8 cellular contexts compared by ENCODE assay signal in the genomic region with DNA sequence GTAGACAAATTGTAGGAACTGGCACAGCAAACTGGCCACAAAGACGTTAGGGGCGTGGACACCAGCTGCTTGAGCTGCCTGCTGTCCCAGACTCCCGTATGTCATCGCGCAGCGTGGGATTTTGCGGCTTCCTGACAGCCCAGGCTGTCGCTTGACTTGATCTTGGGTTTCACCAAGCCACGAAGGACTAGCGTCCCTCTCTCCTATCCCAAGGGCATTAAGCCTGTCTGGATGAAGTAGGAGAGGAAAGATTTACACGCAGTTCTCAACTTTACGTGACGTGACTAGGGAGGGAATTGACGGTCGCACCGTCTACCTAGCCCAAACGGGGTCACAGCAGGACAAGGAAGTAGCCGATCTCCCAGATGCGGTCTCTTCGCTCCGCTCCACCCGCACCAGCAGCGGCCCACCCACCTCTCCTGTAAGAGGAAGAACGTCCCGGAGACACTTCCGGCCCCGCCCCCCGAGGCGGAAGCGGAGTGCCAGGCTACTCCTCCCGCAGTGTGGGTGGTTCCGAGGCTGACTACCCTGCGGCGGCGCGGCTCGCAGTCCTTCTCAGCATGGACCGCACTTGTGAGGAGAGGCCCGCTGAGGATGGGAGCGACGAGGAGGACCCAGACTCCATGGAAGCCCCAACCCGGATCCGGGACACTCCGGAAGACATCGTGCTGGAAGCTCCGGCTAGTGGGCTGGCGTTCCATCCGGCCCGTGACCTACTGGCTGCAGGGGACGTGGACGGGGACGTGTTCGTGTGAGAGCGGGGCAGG. TPM values are rescaled to one million over a fixed set of nuclear protein-coding genes. Genes with fewer than 3 reads are reported as not detected.
DNase-seq lines count a peak whose midpoint lies in the region; ATAC-seq, FAIRE-seq and TF ChIP-seq lines count a peak whose summit lies in the region.

A gene with protein sequence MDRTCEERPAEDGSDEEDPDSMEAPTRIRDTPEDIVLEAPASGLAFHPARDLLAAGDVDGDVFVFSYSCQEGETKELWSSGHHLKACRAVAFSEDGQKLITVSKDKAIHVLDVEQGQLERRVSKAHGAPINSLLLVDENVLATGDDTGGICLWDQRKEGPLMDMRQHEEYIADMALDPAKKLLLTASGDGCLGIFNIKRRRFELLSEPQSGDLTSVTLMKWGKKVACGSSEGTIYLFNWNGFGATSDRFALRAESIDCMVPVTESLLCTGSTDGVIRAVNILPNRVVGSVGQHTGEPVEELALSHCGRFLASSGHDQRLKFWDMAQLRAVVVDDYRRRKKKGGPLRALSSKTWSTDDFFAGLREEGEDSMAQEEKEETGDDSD (plus strand): TSS at position 552 of the 767 bp plus-strand sequence. CDS start 9 bp downstream, at position 561.

- BruUV-seq in HepG2 (replicated peaks; lab: Mats Ljungman, UMichigan), result TSS peak; percentile 85

- POLR2A ChIA-PET in HepG2 (lab: Yijun Ruan, JAX), result interaction anchor here (1.0 to 4.9 kb wide), 8 partner anchors 17 to 117 kb away, joined by 3 to 48 read pairs (median 5); a partner anchor contains a TSS

- peaks cover 28% of the 10 kb centered on the region for H3K4me1 ChIP-seq in HepG2 (ENCODE audit: insufficient read depth, low read length)

- no peaks in the 10 kb centered on the region for H3K9me3 ChIP-seq in HepG2 (ENCODE audit: low read length)

- TF ChIP-seq EP300 in HepG2 (IDR thresholded peaks at IDR 0.05; ENCODE audit: low read depth in 2 of 2, low read length in 2 of 2) (peak in 1 of 2 experiments; percentile 19; a peak in 1 of 4 replicates), HepG2 (CRISPR knock-in tag; IDR thresholded peaks at IDR 0.05; ENCODE audit: borderline replicate concordance) (0 out of 2 replicates have a peak, but pooled peaks have one; percentile 8)

- CTCF ChIA-PET in HepG2 (lab: Yijun Ruan, JAX; ENCODE audit: low intra/inter-chr PET ratio, low total read pairs), result no interaction called here

- no peaks in the 10 kb centered on the region for H4K20me1 ChIP-seq in HepG2 (ENCODE audit: insufficient read depth, low read length)

- DNase-seq in C1 segment of cervical spinal cord (lab: John Stamatoyannopoulos, UW) (peak; percentile 30 to 97 (median 92)), NCI-H774 (lab: John Stamatoyannopoulos, UW) (peak; percentile 91), dermis microvascular lymphatic vessel endothelial cell (ENCODE audit: low read depth in 2 of 2) (peak; percentile 69 to 92), HepG2 (ENCODE audit: low spot score) (peak; percentile 90)
- DNase-seq in activated CD4-positive, alpha-beta T cell treated with anti-CD3 and anti-CD28 coated beads, Interleukin-2, amount 50 U/mL, for 48 hours, result peak; percentile 97 to 98
- DNase-seq in stimulated activated CD4-positive, alpha-beta T cell treated with anti-CD3 and anti-CD28 coated beads, Interleukin-4, amount 100 ng/mL, for 1 hour, result peak; percentile 96

- intact Hi-C loops in HepG2 (cut with micrococcal nuclease; ENCODE audit: unreplicated experiment), result loop anchor here (1.0 kb wide), 2 partner anchors 27 to 89 kb away; a partner anchor contains a TSS

- ATAC-seq in GM19351 (IDR thresholded peaks at IDR 0.05; ENCODE audit: unreplicated experiment) (peak; percentile 97), HG03521 (IDR thresholded peaks at IDR 0.05; ENCODE audit: unreplicated experiment) (peak; percentile 96), HepG2 (peak; percentile 99)

- no peak; the same call in none of the 2 replicates for TF ChIP-seq CTCF in HepG2 (CRISPR knock-in tag; IDR thresholded peaks at IDR 0.05)

- under 1% methylated on average over 10 of the region's 54 CpGs for WGBS in HepG2 (ENCODE audit: low lambda C conversion rate)

- H3K79me2 ChIP-seq in HepG2 (ENCODE audit: insufficient read depth, low read length), result peaks cover 22% of the 10 kb centered on the region

- peaks cover 27 to 60% of the 10 kb centered on the region in 2 experiments; a peak in 4 of 5 replicates for H3K36me3 ChIP-seq in HepG2 (replicated peaks in 1 of 2; ENCODE audit: control insufficient read depth in 1 of 2, insufficient read depth in 2 of 2, low read length in 2 of 2)

- peak within 1 kb of the TSS; percentile 82 for H3K4me2 ChIP-seq in HepG2 (ENCODE audit: low read depth, low read length)

- FAIRE-seq in HepG2 (lab: Jason Lieb, UNC), result peak; percentile 88

- peak within 1 kb of the TSS; percentile 82 for H3K9ac ChIP-seq in HepG2 (ENCODE audit: insufficient read depth, low read depth, low read length)

- no peaks in the 10 kb centered on the region; a peak in 1 of 5 replicates for H3K27me3 ChIP-seq in HepG2 (ENCODE audit: control insufficient read depth in 1 of 2, insufficient read depth in 2 of 2, low read length in 2 of 2)

- peak within 1 kb of the TSS; percentile 98 for H2AFZ ChIP-seq in HepG2 (ENCODE audit: low read length)

- H3K4me3 ChIP-seq in HepG2 (replicated peaks in 1 of 3; ENCODE audit: insufficient read depth in 1 of 3, low read depth in 2 of 3, low read length in 3 of 3), result peak within 1 kb of the TSS; percentile 75 to 100 (median 91)

- peak within 1 kb of the TSS; percentile 76 for H3K27ac ChIP-seq in HepG2 (ENCODE audit: extremely low read length, insufficient read depth, low read length)

- TF ChIP-seq POLR2A in HepG2 (IDR thresholded peaks at IDR 0.05; ENCODE audit: insufficient read depth in 1 of 2, low read depth in 2 of 2, low read length in 2 of 2), result peak; percentile 81 to 97

- in situ Hi-C loops in HepG2 (cut with HindIII; ENCODE audit: extremely low pct_ligation_motif_present, low pct_unique_long_range_greater_than_20kb), result no loop called here

- TF ChIP-seq RAD21 in HepG2 (CRISPR knock-in tag; IDR thresholded peaks at IDR 0.05), result peak; percentile 55

TF ChIP-seq in HepG2, 621 proteins besides CTCF, POLR2A, EP300 and RAD21 (continues in another document):
- TF ChIP-seq MEIS1 (CRISPR knock-in tag; IDR thresholded peaks at IDR 0.05; ENCODE audit: borderline replicate concordance), result peak; percentile 13; the same call in 1 of the 2 replicates
- TF ChIP-seq KDM2A (CRISPR knock-in tag; IDR thresholded peaks at IDR 0.05; ENCODE audit: borderline replicate concordance, low read depth), result peak; percentile 95
- TF ChIP-seq ZNF124 (CRISPR knock-in tag; IDR thresholded peaks at IDR 0.05), result peak; percentile 62; the same call in 1 of the 2 replicates
- TF ChIP-seq, protein P1, sequence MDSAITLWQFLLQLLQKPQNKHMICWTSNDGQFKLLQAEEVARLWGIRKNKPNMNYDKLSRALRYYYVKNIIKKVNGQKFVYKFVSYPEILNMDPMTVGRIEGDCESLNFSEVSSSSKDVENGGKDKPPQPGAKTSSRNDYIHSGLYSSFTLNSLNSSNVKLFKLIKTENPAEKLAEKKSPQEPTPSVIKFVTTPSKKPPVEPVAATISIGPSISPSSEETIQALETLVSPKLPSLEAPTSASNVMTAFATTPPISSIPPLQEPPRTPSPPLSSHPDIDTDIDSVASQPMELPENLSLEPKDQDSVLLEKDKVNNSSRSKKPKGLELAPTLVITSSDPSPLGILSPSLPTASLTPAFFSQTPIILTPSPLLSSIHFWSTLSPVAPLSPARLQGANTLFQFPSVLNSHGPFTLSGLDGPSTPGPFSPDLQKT (CRISPR knock-in tag; IDR thresholded peaks at IDR 0.05; ENCODE audit: borderline replicate concordance), result 0 out of 2 replicates have a peak, but pooled peaks have one; percentile 33
- TF ChIP-seq HIVEP1 (CRISPR knock-in tag; IDR thresholded peaks at IDR 0.05), result peak; percentile 69
- peak; percentile 82; the same call in 1 of the 2 replicates for TF ChIP-seq ERF (CRISPR knock-in tag; IDR thresholded peaks at IDR 0.05)
- TF ChIP-seq, protein P2, sequence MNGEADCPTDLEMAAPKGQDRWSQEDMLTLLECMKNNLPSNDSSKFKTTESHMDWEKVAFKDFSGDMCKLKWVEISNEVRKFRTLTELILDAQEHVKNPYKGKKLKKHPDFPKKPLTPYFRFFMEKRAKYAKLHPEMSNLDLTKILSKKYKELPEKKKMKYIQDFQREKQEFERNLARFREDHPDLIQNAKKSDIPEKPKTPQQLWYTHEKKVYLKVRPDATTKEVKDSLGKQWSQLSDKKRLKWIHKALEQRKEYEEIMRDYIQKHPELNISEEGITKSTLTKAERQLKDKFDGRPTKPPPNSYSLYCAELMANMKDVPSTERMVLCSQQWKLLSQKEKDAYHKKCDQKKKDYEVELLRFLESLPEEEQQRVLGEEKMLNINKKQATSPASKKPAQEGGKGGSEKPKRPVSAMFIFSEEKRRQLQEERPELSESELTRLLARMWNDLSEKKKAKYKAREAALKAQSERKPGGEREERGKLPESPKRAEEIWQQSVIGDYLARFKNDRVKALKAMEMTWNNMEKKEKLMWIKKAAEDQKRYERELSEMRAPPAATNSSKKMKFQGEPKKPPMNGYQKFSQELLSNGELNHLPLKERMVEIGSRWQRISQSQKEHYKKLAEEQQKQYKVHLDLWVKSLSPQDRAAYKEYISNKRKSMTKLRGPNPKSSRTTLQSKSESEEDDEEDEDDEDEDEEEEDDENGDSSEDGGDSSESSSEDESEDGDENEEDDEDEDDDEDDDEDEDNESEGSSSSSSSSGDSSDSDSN (CRISPR knock-in tag; IDR thresholded peaks at IDR 0.05), result peak; percentile 89
- TF ChIP-seq KDM5B (CRISPR knock-in tag; IDR thresholded peaks at IDR 0.05; ENCODE audit: borderline replicate concordance), result peak; percentile 91

RNA-seq across cellular contexts. Expression of the gene that starts here (rescaled TPM):
- total RNA-seq in dermis microvascular lymphatic vessel endothelial cell, result 24.6 and 31.7 TPM in 2 replicates
- total RNA-seq in HepG2 (2016; rRNA removed; fragmentation: Illumina TruSeq; extraction: Trizol), result 18.2 and 18.5 TPM in 2 replicates
- 1.8 and 2.8 TPM in 2 replicates for total RNA-seq in HepG2 (2016; cell fraction: cytosol; rRNA removed; fragmentation: Illumina TruSeq; extraction: Trizol; ENCODE audit: low read depth)
- total RNA-seq in HepG2 (2016; cell fraction: insoluble cytoplasmic fraction; rRNA removed; fragmentation: Illumina TruSeq; extraction: Trizol), result 17.1 and 17.6 TPM in 2 replicates
- total RNA-seq in HepG2 (2016; cell fraction: membrane; rRNA removed; fragmentation: Illumina TruSeq; extraction: Trizol), result 8.8 TPM in 2 replicates
- total RNA-seq in HepG2 (2016; cell fraction: nucleus; rRNA removed; fragmentation: Illumina TruSeq; extraction: Trizol), result 16.0 and 18.3 TPM in 2 replicates
- 17.7 and 23.4 TPM in 2 replicates for polyA plus RNA-seq in HepG2 (2011; rRNA removed)
- 15.6 and 19.1 TPM in 2 replicates for polyA plus RNA-seq in HepG2 (2011; cell fraction: cytosol; rRNA removed)
- polyA plus RNA-seq in HepG2 (2011; cell fraction: nucleus; rRNA removed), result 55.5 and 55.6 TPM in 2 replicates
- polyA plus RNA-seq in HepG2 (2012), result 13.9 and 15.2 TPM in 2 replicates
- 1.9 and 2.1 TPM in 2 replicates for polyA plus RNA-seq in HepG2 (2016; cell fraction: cytosol; fragmentation: Illumina TruSeq; extraction: Trizol; ENCODE audit: low read depth)
- polyA plus RNA-seq in HepG2 (2016; cell fraction: insoluble cytoplasmic fraction; fragmentation: Illumina TruSeq; extraction: Trizol; ENCODE audit: low read depth), result 15.5 and 17.3 TPM in 2 replicates
- polyA plus RNA-seq in HepG2 (2016; cell fraction: membrane; fragmentation: Illumina TruSeq; extraction: Trizol; ENCODE audit: low read depth), result 5.0 and 5.9 TPM in 2 replicates
- 50.1 and 52.2 TPM in 2 replicates for polyA plus RNA-seq in HepG2 (2016; cell fraction: nucleus; fragmentation: Illumina TruSeq; extraction: Trizol; ENCODE audit: insufficient read depth, low read depth)
- polyA minus RNA-seq in HepG2 (2011; rRNA and poly(A)+ RNA removed; ENCODE audit: low replicate concordance), result 24.4 and 41.7 TPM in 2 replicates
- polyA minus RNA-seq in HepG2 (2011; cell fraction: cytosol; rRNA and poly(A)+ RNA removed), result 14.0 and 14.3 TPM in 2 replicates
- polyA minus RNA-seq in HepG2 (2011; cell fraction: nucleus; rRNA and poly(A)+ RNA removed), result 19.7 and 20.5 TPM in 2 replicates

Comparison
In these comparisons a context has a peak if more than half of its experiments do, and no peak if none do; other contexts are left out.
1. Peak in every context shown above with its lines: DNase-seq, ATAC-seq, H3K4me3 ChIP-seq and H3K27ac ChIP-seq.